Comparison of ENCODE assay signal across 13 cellular contexts in genomic region chr6:128202169-128202765, GRCh38.
DNase-seq lines count a peak whose midpoint lies in the region; ATAC-seq and TF ChIP-seq lines count a peak whose summit lies in the region.
"Had no signal": no experiment of that assay in that cellular context is flagged by ENCODE, and none has a peak within 500 bp of the region (broad histone marks: within the 10 kb centered on the region; RNA-seq: fewer than 3 reads in every experiment).

No MANE protein-coding gene starts in this region.

- H3K27me3 ChIP-seq in lower lobe of right lung (ENCODE audit: low read depth) (no peaks in the 10 kb centered on the region), upper lobe of right lung (no peaks in the 10 kb centered on the region)
- H3K27me3 ChIP-seq: BE2C had no signal

- POLR2A ChIA-PET in WTC11 (lab: Charles Lee): no interaction called here

- no peak overlapping the region for H3K27ac ChIP-seq in lower lobe of right lung
- no peak overlapping the region for H3K27ac ChIP-seq in upper lobe of right lung
- H3K27ac ChIP-seq: A549, C4-2B had no signal

- H3K27me3 Mint-ChIP-seq in WTC11 (ENCODE audit: low read depth): no peaks in the 10 kb centered on the region
- H3K27me3 Mint-ChIP-seq: CD4-positive, alpha-beta memory T cell had no signal

- H3K4me1 Mint-ChIP-seq in WTC11: peaks cover 36% of the 10 kb centered on the region

- intact Hi-C loops in left ventricle myocardium superior (cut with micrococcal nuclease): no loop called here
- intact Hi-C loops in left cardiac atrium (cut with DNase I): no loop called here
- intact Hi-C loops in lower lobe of right lung (cut with DNase I): no loop called here
- intact Hi-C loops in upper lobe of right lung (cut with DNase I): no loop called here

- H3K4me1 ChIP-seq in lower lobe of right lung: no peaks in the 10 kb centered on the region
- no peaks in the 10 kb centered on the region for H3K4me1 ChIP-seq in upper lobe of right lung
- H3K4me1 ChIP-seq: A549, BE2C had no signal

- H3K36me3 ChIP-seq in lower lobe of right lung: no peaks in the 10 kb centered on the region
- H3K36me3 ChIP-seq in upper lobe of right lung: no peaks in the 10 kb centered on the region
- H3K36me3 ChIP-seq: BE2C had no signal

- DNase-seq in left ventricle myocardium superior (no peak), left cardiac atrium (no peak), WTC11 (ENCODE audit: low spot score) (no peak), lower lobe of right lung (no peak), upper lobe of right lung (no peak), foreskin fibroblast (no peak)
- DNase-seq: BE2C; CD4-positive, alpha-beta memory T cell; DMS79 had no signal

- no peaks in the 10 kb centered on the region for H3K36me3 Mint-ChIP-seq in WTC11

- TF ChIP-seq CTCF in WTC11 (IDR thresholded peaks at IDR 0.05) (no peak), lower lobe of right lung (IDR thresholded peaks at IDR 0.05) (no peak), upper lobe of right lung (IDR thresholded peaks at IDR 0.05) (no peak), foreskin fibroblast (IDR thresholded peaks at IDR 0.05; ENCODE audit: low read depth, low read length) (no peak)

- H3K4me3 ChIP-seq in lower lobe of right lung (no peak overlapping the region), upper lobe of right lung (no peak overlapping the region), foreskin fibroblast (ENCODE audit: low read depth in 1 of 2, low read length in 2 of 2) (no peak overlapping the region)
- H3K4me3 ChIP-seq: A549, GM12878 had no signal

- H3K9me3 Mint-ChIP-seq in WTC11: no peaks in the 10 kb centered on the region
- H3K9me3 Mint-ChIP-seq: CD4-positive, alpha-beta memory T cell had no signal

- CTCF ChIA-PET in WTC11 (lab: Charles Lee): no interaction called here

- H3K9me3 ChIP-seq in lower lobe of right lung: no peaks in the 10 kb centered on the region
- no peaks in the 10 kb centered on the region for H3K9me3 ChIP-seq in upper lobe of right lung
- H3K9me3 ChIP-seq: A549, BE2C had no signal

- H3K4me3 Mint-ChIP-seq in WTC11: no peak overlapping the region
- H3K4me3 Mint-ChIP-seq: CD4-positive, alpha-beta memory T cell had no signal

- ATAC-seq in left ventricle myocardium superior (peak; percentile 60), left cardiac atrium (no peak), WTC11 (peak; percentile 34), lower lobe of right lung (peak; percentile 61 to 65), upper lobe of right lung (peak; percentile 76), HG03139 (IDR thresholded peaks at IDR 0.05; ENCODE audit: unreplicated experiment) (no peak)
- ATAC-seq: A549, GM12878 had no signal

- H3K27ac Mint-ChIP-seq in WTC11: peak overlapping the region; percentile 44

TF ChIP-seq in WTC11, 78 proteins besides CTCF, POLR2A, EP300 and RAD21:
- TF ChIP-seq, protein P1, sequence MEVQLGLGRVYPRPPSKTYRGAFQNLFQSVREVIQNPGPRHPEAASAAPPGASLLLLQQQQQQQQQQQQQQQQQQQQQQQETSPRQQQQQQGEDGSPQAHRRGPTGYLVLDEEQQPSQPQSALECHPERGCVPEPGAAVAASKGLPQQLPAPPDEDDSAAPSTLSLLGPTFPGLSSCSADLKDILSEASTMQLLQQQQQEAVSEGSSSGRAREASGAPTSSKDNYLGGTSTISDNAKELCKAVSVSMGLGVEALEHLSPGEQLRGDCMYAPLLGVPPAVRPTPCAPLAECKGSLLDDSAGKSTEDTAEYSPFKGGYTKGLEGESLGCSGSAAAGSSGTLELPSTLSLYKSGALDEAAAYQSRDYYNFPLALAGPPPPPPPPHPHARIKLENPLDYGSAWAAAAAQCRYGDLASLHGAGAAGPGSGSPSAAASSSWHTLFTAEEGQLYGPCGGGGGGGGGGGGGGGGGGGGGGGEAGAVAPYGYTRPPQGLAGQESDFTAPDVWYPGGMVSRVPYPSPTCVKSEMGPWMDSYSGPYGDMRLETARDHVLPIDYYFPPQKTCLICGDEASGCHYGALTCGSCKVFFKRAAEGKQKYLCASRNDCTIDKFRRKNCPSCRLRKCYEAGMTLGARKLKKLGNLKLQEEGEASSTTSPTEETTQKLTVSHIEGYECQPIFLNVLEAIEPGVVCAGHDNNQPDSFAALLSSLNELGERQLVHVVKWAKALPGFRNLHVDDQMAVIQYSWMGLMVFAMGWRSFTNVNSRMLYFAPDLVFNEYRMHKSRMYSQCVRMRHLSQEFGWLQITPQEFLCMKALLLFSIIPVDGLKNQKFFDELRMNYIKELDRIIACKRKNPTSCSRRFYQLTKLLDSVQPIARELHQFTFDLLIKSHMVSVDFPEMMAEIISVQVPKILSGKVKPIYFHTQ (CRISPR knock-in tag; IDR thresholded peaks at IDR 0.05): no peak
- TF ChIP-seq GRHL2 (CRISPR knock-in tag; IDR thresholded peaks at IDR 0.05; ENCODE audit: insufficient replicate concordance, severe bottlenecking) (no peak), KAT7 (CRISPR knock-in tag; IDR thresholded peaks at IDR 0.05; ENCODE audit: borderline replicate concordance) (no peak), ATF1 (CRISPR knock-in tag; IDR thresholded peaks at IDR 0.05) (no peak), ETV6 (CRISPR knock-in tag; IDR thresholded peaks at IDR 0.05) (no peak), NR3C1 (CRISPR knock-in tag; conservative IDR thresholded peaks at IDR 0.05; ENCODE audit: low read depth) (no peak), NFYB (CRISPR knock-in tag; conservative IDR thresholded peaks at IDR 0.05; ENCODE audit: low read depth) (no peak), CBFB (CRISPR knock-in tag; IDR thresholded peaks at IDR 0.05; ENCODE audit: low read depth) (no peak), ZNF317 (CRISPR knock-in tag; IDR thresholded peaks at IDR 0.05; ENCODE audit: borderline replicate concordance, low read depth) (no peak), PRRX2 (CRISPR knock-in tag; IDR thresholded peaks at IDR 0.05) (no peak), ZNF416 (CRISPR knock-in tag; IDR thresholded peaks at IDR 0.05) (no peak), TEAD1 (CRISPR knock-in tag; IDR thresholded peaks at IDR 0.05) (no peak), SMAD3 (CRISPR knock-in tag; IDR thresholded peaks at IDR 0.05; ENCODE audit: borderline replicate concordance) (no peak), ZNF512 (CRISPR knock-in tag; IDR thresholded peaks at IDR 0.05; ENCODE audit: borderline replicate concordance) (no peak)
- TF ChIP-seq, protein P2, sequence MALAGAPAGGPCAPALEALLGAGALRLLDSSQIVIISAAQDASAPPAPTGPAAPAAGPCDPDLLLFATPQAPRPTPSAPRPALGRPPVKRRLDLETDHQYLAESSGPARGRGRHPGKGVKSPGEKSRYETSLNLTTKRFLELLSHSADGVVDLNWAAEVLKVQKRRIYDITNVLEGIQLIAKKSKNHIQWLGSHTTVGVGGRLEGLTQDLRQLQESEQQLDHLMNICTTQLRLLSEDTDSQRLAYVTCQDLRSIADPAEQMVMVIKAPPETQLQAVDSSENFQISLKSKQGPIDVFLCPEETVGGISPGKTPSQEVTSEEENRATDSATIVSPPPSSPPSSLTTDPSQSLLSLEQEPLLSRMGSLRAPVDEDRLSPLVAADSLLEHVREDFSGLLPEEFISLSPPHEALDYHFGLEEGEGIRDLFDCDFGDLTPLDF (CRISPR knock-in tag; IDR thresholded peaks at IDR 0.05): no peak
- TF ChIP-seq, protein P3, sequence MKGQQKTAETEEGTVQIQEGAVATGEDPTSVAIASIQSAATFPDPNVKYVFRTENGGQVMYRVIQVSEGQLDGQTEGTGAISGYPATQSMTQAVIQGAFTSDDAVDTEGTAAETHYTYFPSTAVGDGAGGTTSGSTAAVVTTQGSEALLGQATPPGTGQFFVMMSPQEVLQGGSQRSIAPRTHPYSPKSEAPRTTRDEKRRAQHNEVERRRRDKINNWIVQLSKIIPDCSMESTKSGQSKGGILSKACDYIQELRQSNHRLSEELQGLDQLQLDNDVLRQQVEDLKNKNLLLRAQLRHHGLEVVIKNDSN (CRISPR knock-in tag; IDR thresholded peaks at IDR 0.05): no peak
- TF ChIP-seq, protein P4, sequence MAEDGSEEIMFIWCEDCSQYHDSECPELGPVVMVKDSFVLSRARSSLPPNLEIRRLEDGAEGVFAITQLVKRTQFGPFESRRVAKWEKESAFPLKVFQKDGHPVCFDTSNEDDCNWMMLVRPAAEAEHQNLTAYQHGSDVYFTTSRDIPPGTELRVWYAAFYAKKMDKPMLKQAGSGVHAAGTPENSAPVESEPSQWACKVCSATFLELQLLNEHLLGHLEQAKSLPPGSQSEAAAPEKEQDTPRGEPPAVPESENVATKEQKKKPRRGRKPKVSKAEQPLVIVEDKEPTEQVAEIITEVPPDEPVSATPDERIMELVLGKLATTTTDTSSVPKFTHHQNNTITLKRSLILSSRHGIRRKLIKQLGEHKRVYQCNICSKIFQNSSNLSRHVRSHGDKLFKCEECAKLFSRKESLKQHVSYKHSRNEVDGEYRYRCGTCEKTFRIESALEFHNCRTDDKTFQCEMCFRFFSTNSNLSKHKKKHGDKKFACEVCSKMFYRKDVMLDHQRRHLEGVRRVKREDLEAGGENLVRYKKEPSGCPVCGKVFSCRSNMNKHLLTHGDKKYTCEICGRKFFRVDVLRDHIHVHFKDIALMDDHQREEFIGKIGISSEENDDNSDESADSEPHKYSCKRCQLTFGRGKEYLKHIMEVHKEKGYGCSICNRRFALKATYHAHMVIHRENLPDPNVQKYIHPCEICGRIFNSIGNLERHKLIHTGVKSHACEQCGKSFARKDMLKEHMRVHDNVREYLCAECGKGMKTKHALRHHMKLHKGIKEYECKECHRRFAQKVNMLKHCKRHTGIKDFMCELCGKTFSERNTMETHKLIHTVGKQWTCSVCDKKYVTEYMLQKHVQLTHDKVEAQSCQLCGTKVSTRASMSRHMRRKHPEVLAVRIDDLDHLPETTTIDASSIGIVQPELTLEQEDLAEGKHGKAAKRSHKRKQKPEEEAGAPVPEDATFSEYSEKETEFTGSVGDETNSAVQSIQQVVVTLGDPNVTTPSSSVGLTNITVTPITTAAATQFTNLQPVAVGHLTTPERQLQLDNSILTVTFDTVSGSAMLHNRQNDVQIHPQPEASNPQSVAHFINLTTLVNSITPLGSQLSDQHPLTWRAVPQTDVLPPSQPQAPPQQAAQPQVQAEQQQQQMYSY (CRISPR knock-in tag; IDR thresholded peaks at IDR 0.05): no peak

Comparison
In these comparisons a context has a peak if more than half of its experiments do, and no peak if none do; other contexts are left out.
1. ATAC-seq: peak in left ventricle myocardium superior (single experiment), WTC11 (single experiment), lower lobe of right lung (2 of 2) and upper lobe of right lung (single experiment); none in left cardiac atrium (0 of 2) and HG03139 (single experiment).